8 cellular contexts compared by ENCODE assay signal in genomic region chr14:30621954-30622830, GRCh38. TPM values are rescaled to one million over a fixed set of nuclear protein-coding genes. Genes with fewer than 3 reads are reported as not detected.
DNase-seq lines count a peak whose midpoint lies in the region; ATAC-seq and TF ChIP-seq lines count a peak whose summit lies in the region.

SCFD1 (plus strand) TSS chr14:30622319; CDS start chr14:30622339, 20 bp downstream.

- H3K4me1 Mint-ChIP-seq in activated T-cell treated with anti-CD3 and anti-CD28 coated beads, Interleukin-2, amount 50 U/mL, for 24 hours (ENCODE audit: low read depth), result peaks cover 48% of the 10 kb centered on the region

- H3K9me2 ChIP-seq in PC-9 (ENCODE audit: insufficient read depth), result no peaks in the 10 kb centered on the region

- H2AFZ ChIP-seq in PC-9, result peak within 1 kb of the TSS; percentile 88

- H3K36me3 ChIP-seq in PC-9 (ENCODE audit: low read depth), result no peaks in the 10 kb centered on the region; the same call in 1 of the 2 replicates
- H3K36me3 ChIP-seq in mucosa of rectum (ENCODE audit: control insufficient read depth in 2 of 2, insufficient read depth in 2 of 2, low read length in 2 of 2), result no peaks in the 10 kb centered on the region

- H3K4me2 ChIP-seq in PC-9, result peak within 1 kb of the TSS; percentile 93

- POLR2A ChIA-PET in PC-9 (lab: Charles Lee; ENCODE audit: unreplicated experiment), result interaction anchor here (0.6 kb wide), 2 partner anchors 642 to 1727 kb away, joined by 3 read pairs; no protein-coding TSS in a partner anchor

- H3K27ac ChIP-seq in PC-9, result peak within 1 kb of the TSS; percentile 91
- peak within 1 kb of the TSS; percentile 88 to 89 for H3K27ac ChIP-seq in mucosa of rectum (ENCODE audit: low read depth in 2 of 2, low read length in 2 of 2)

- CTCF ChIA-PET in PC-9 (lab: Charles Lee), result no interaction called here

- H4K20me1 ChIP-seq in PC-9 (ENCODE audit: insufficient read depth), result no peaks in the 10 kb centered on the region

- H3K27ac Mint-ChIP-seq in activated T-cell treated with anti-CD3 and anti-CD28 coated beads, Interleukin-2, amount 50 U/mL, for 24 hours, result peak within 1 kb of the TSS; percentile 93

- peak within 1 kb of the TSS; percentile 88 for H3K4me3 Mint-ChIP-seq in activated T-cell treated with anti-CD3 and anti-CD28 coated beads, Interleukin-2, amount 50 U/mL, for 24 hours

- no peak for TF ChIP-seq CTCF in PC-9 (conservative IDR thresholded peaks at IDR 0.05)

- H3K9ac ChIP-seq in mucosa of rectum (ENCODE audit: low read depth in 1 of 2, low read length in 2 of 2), result peak within 1 kb of the TSS; percentile 95 to 99

- H3K36me3 Mint-ChIP-seq in activated T-cell treated with anti-CD3 and anti-CD28 coated beads, Interleukin-2, amount 50 U/mL, for 24 hours (ENCODE audit: low read depth), result peaks cover 29% of the 10 kb centered on the region

- peaks cover 47% of the 10 kb centered on the region for H3K79me2 ChIP-seq in PC-9 (ENCODE audit: low read depth)

- DNase-seq in DMS114 treated with DMSO at 0.1 percent for 48 hours (lab: John Stamatoyannopoulos, UW; ENCODE audit: unreplicated experiment), result peak; percentile 82
- DNase-seq in Jurkat, Clone E6-1 (ENCODE audit: low read depth, low spot score), result peak; percentile 87
- DNase-seq in PC-9, result peak; percentile 75 to 85
- DNase-seq in activated T-cell treated with anti-CD3 and anti-CD28 coated beads, Interleukin-2, amount 50 U/mL, for 24 hours, result peak; percentile 95
- DNase-seq in erythroblast (lab: John Stamatoyannopoulos, UW), result peak; percentile 93 to 95
- peak; percentile 82 to 84 for DNase-seq in stimulated activated CD8-positive, alpha-beta memory T cell treated with anti-CD3 and anti-CD28 coated beads, Interleukin-7, amount 100 ng/mL, for 1 hour (ENCODE audit: low read depth in 2 of 2)

- H3K9me3 ChIP-seq in PC-9 (ENCODE audit: insufficient read depth, low read depth) (no peaks in the 10 kb centered on the region), mucosa of rectum (ENCODE audit: control insufficient read depth in 2 of 2, low read length in 2 of 2) (no peaks in the 10 kb centered on the region)

- H3K4me1 ChIP-seq in PC-9 (replicated peaks; ENCODE audit: insufficient read depth), result peaks cover 11% of the 10 kb centered on the region
- peaks cover 6 to 9% of the 10 kb centered on the region in 2 donors for H3K4me1 ChIP-seq in mucosa of rectum (ENCODE audit: control insufficient read depth in 2 of 2, insufficient read depth in 2 of 2, low read length in 2 of 2)

- no peaks in the 10 kb centered on the region for H3K27me3 Mint-ChIP-seq in activated T-cell treated with anti-CD3 and anti-CD28 coated beads, Interleukin-2, amount 50 U/mL, for 24 hours

- TF ChIP-seq POLR2A in erythroblast (IDR thresholded peaks at IDR 0.05; ENCODE audit: low read length), result peak; percentile 99

- H3K27me3 ChIP-seq in PC-9 (ENCODE audit: insufficient read depth, low read depth) (no peaks in the 10 kb centered on the region), mucosa of rectum (ENCODE audit: control insufficient read depth in 2 of 2, insufficient read depth in 2 of 2, low read length in 2 of 2) (no peaks in the 10 kb centered on the region)

- peaks cover 6% of the 10 kb centered on the region for H3F3A ChIP-seq in PC-9 (ENCODE audit: insufficient read depth, low read depth)

- H3K9me3 Mint-ChIP-seq in activated T-cell treated with anti-CD3 and anti-CD28 coated beads, Interleukin-2, amount 50 U/mL, for 24 hours, result no peaks in the 10 kb centered on the region

- intact Hi-C loops in PC-9 (cut with micrococcal nuclease; ENCODE audit: unreplicated experiment), result no loop called here

- TSS peak; percentile 43 for BruUV-seq in PC-9 (replicated peaks; lab: Mats Ljungman, UMichigan)

- peak within 1 kb of the TSS; percentile 91 for H3K4me3 ChIP-seq in Jurkat, Clone E6-1 (ENCODE audit: low read length)
- H3K4me3 ChIP-seq in PC-9 (peak within 1 kb of the TSS; percentile 82), mucosa of rectum (ENCODE audit: low read length in 2 of 2) (peak within 1 kb of the TSS; percentile 97 to 100)

- ATAC-seq in GM21576 (IDR thresholded peaks at IDR 0.05; ENCODE audit: unreplicated experiment), result peak; percentile 92

RNA-seq across cellular contexts. Expression of gene SCFD1, which starts in this region (rescaled TPM):
- polyA plus RNA-seq in Jurkat, Clone E6-1 (2012; ENCODE audit: insufficient read depth, insufficient read length), result 57.8 TPM
- 38.1 and 43.2 TPM in 2 replicates for total RNA-seq in PC-9 (2021)

Comparison
In these comparisons a context has a peak if more than half of its experiments do, and no peak if none do; other contexts are left out.
1. Peak in every context shown above with its lines: DNase-seq, ATAC-seq, H3K4me3 ChIP-seq and H3K27ac ChIP-seq.